ENCODE assay signal across 3 cellular contexts in genomic region chr7:12168065-12168464, GRCh38.
A peak's percentile ranks its signal among the peaks of the same experiment; 100 is the strongest.
TF ChIP-seq lines count a peak whose summit lies in the region.

No MANE protein-coding gene starts in this region.

TF ChIP-seq in A549, 52 proteins besides CTCF, POLR2A, EP300 and RAD21:
- peak; percentile 69 for TF ChIP-seq MAFK (IDR thresholded peaks at IDR 0.05; ENCODE audit: partially characterized antibody)

TF ChIP-seq in K562, 482 proteins besides CTCF, POLR2A, EP300 and RAD21:
- TF ChIP-seq MAFG (tag; conservative IDR thresholded peaks at IDR 0.05) = 0 out of 2 replicates have a peak, but pooled peaks have one; percentile 17
- TF ChIP-seq ZNF316 (IDR thresholded peaks at IDR 0.05) = 0 out of 2 replicates have a peak, but pooled peaks have one; percentile 37

TF ChIP-seq in HepG2, 621 proteins besides CTCF, POLR2A, EP300 and RAD21:
- peak in 1 of 2 experiments; percentile 55; a peak in 2 of 4 replicates for TF ChIP-seq MAFK (conservative IDR thresholded peaks at IDR 0.05 in 1 of 2, IDR thresholded peaks at IDR 0.05 in 1 of 2; ENCODE audit: low read length in 2 of 2)
- peak; percentile 34; the same call in 1 of the 2 replicates for TF ChIP-seq MAFF (IDR thresholded peaks at IDR 0.05; ENCODE audit: low read depth, low read length)
